ENCODE assay signal across 8 cellular contexts in the genomic region with DNA sequence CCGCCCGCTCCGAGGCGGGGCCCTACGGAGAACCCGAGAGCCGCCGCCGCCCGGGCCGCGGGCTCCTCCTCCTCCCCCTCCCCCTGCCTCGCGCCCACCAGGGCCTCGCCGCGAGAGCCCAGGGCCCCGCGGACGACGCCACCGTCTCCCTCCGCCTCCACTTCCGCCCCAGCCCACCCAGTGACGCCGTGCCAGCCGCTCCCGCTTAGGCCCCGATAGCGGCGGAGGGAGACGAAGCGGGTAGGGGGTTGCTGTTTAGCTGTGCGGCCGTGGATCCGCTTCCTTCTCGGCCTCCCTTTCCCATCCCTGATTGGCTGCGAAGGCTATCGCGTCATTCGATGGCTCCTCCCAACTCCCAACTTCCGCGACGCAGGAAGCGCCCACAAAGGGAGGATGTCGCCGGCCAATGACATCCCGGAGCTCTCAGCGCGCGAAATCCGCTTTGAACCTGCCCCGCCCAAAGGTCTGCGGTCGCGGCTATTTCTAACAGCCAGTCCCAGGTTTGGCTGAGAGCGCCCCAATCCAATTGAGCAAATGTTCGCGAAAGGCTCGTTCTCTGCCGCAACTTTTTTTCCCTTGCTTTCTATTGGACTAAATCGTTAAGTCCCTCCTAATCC.
A peak's percentile ranks its signal among the peaks of the same experiment; 100 is the strongest.
DNase-seq lines count a peak whose midpoint lies in the region; ATAC-seq lines count a peak whose summit lies in the region.

A gene (minus strand): TSS at position 277 of the 617 bp plus-strand sequence. CDS start 304 bp downstream, outside the sequence.

- peak within 1 kb of the TSS; percentile 83 to 95 (median 92) for H3K4me2 ChIP-seq in BLaER1 treated with 17β-estradiol and CSF1 and Interleukin-3, amounts not matched to agents 10 nM and 100 nM

- peak within 1 kb of the TSS; percentile 90 to 99 (median 94) for H3K27ac ChIP-seq in BLaER1 treated with 17β-estradiol and CSF1 and Interleukin-3, amounts not matched to agents 10 nM and 100 nM

- peak within 1 kb of the TSS; percentile 87 to 99 (median 94) for H3K9ac ChIP-seq in BLaER1 treated with 17β-estradiol and CSF1 and Interleukin-3, amounts not matched to agents 10 nM and 100 nM

- H3K9me3 ChIP-seq in BLaER1 treated with 17β-estradiol and CSF1 and Interleukin-3, amounts not matched to agents 10 nM and 100 nM (replicated peaks in 1 of 11), result no peaks in the 10 kb centered on the region

- H3K36me3 ChIP-seq in BLaER1 treated with 17β-estradiol and CSF1 and Interleukin-3, amounts not matched to agents 10 nM and 100 nM, result peaks cover 25 to 45% (median 30%) of the 10 kb centered on the region in 11 experiments

- ATAC-seq in GM19351 (IDR thresholded peaks at IDR 0.05; ENCODE audit: unreplicated experiment), result peak; percentile 61
- peak; percentile 69 for ATAC-seq in HG03521 (IDR thresholded peaks at IDR 0.05; ENCODE audit: unreplicated experiment)

- peak within 1 kb of the TSS; percentile 75 to 99 (median 92) for H3K4me3 ChIP-seq in BLaER1 treated with 17β-estradiol and CSF1 and Interleukin-3, amounts not matched to agents 10 nM and 100 nM

- H3K27me3 ChIP-seq in BLaER1 treated with 17β-estradiol and CSF1 and Interleukin-3, amounts not matched to agents 10 nM and 100 nM, result no peaks in the 10 kb centered on the region

- H3K4me1 ChIP-seq in BLaER1 treated with 17β-estradiol and CSF1 and Interleukin-3, amounts not matched to agents 10 nM and 100 nM, result peaks cover 24 to 36% (median 28%) of the 10 kb centered on the region in 10 experiments

- DNase-seq in NCI-H748 (lab: John Stamatoyannopoulos, UW; ENCODE audit: unreplicated experiment) (peak; percentile 98), cortex of kidney (lab: John Stamatoyannopoulos, UW) (peak; percentile 33), left kidney (ENCODE audit: low read depth, low spot score) (peak; percentile 100)
- peak; percentile 95 for DNase-seq in activated CD4-positive, alpha-beta T cell treated with anti-CD3 and anti-CD28 coated beads, Interleukin-2, amount 50 U/mL, for 1 hour
- peak; percentile 93 to 94 for DNase-seq in stimulated activated CD4-positive, alpha-beta T cell treated with anti-CD3 and anti-CD28 coated beads, Interleukin-2, amount 100 ng/mL, for 24 hours

- peaks cover 0 to 24% (median 0%) of the 10 kb centered on the region in 11 experiments; a peak in 3 of 22 replicates for H4K20me1 ChIP-seq in BLaER1 treated with 17β-estradiol and CSF1 and Interleukin-3, amounts not matched to agents 10 nM and 100 nM

Comparison
In these comparisons a context has a peak if more than half of its experiments do, and no peak if none do; other contexts are left out.
1. Peak in every context shown above with its lines: DNase-seq, ATAC-seq, H3K4me3 ChIP-seq and H3K27ac ChIP-seq.
2. DNase-seq: peak in every context shown above with its lines; median percentile 100 in left kidney; 98 in NCI-H748; 95 in activated CD4-positive, alpha-beta T cell treated with anti-CD3 and anti-CD28 coated beads, Interleukin-2, amount 50 U/mL, for 1 hour; 94 in stimulated activated CD4-positive, alpha-beta T cell treated with anti-CD3 and anti-CD28 coated beads, Interleukin-2, amount 100 ng/mL, for 24 hours; 33 in cortex of kidney.